In genomic region chr19:54674021-54674617, GRCh38 we compare ENCODE assay signal across 9 cellular contexts. TPM values are rescaled to one million over a fixed set of nuclear protein-coding genes. Genes with fewer than 3 reads are reported as not detected.
DNase-seq lines count a peak whose midpoint lies in the region; ATAC-seq, FAIRE-seq and TF ChIP-seq lines count a peak whose summit lies in the region.
"Had no signal": no experiment of that assay in that cellular context is flagged by ENCODE, and none has a peak within 500 bp of the region (broad histone marks: within the 10 kb centered on the region; RNA-seq: fewer than 3 reads in every experiment).

No MANE protein-coding gene starts in this region.

- CTCF ChIA-PET in activated CD4-positive, alpha-beta T cell treated with anti-CD3 and anti-CD28 coated beads, Interleukin-2, amount 10 ng/mL, durations not matched to agents 7 days and 5 days (lab: Charles Lee), result interaction anchor here (0.6 to 1.5 kb wide), 5 partner anchors 9 to 875 kb away, joined by 3 to 6 read pairs (median 4); no protein-coding TSS in a partner anchor
- CTCF ChIA-PET in T-cell (lab: Charles Lee), result interaction anchor here (0.7 to 1.6 kb wide), 5 partner anchors 9 to 196 kb away, joined by 3 to 6 read pairs (median 3); no protein-coding TSS in a partner anchor

- H3K36me3 Mint-ChIP-seq in activated CD4-positive, alpha-beta T cell treated with anti-CD3 and anti-CD28 coated beads, Interleukin-2, amount 10 ng/mL, durations not matched to agents 7 days and 5 days (ENCODE audit: low read depth), result no peaks in the 10 kb centered on the region
- H3K36me3 Mint-ChIP-seq in astrocyte (ENCODE audit: low read depth, unreplicated experiment) (no peaks in the 10 kb centered on the region), nephron progenitor cell (ENCODE audit: low read depth) (no peaks in the 10 kb centered on the region), T-cell (no peaks in the 10 kb centered on the region)
- H3K36me3 Mint-ChIP-seq: activated naive CD8-positive, alpha-beta T cell treated with anti-CD3 and anti-CD28 coated beads, Interleukin-2, amount 10 ng/mL, durations not matched to agents 7 days and 5 days had no signal

- DNase-seq in activated CD4-positive, alpha-beta T cell treated with anti-CD3 and anti-CD28 coated beads, Interleukin-2, amount 10 ng/mL, durations not matched to agents 7 days and 5 days, result peak; percentile 46
- no peak for DNase-seq in activated CD4-positive, alpha-beta T cell treated with anti-CD3 and anti-CD28 coated beads, Interleukin-2, amount 50 U/mL, for 1 hour
- DNase-seq in NCI-H2029 treated with DMSO at 0.1 percent for 48 hours (lab: John Stamatoyannopoulos, UW), result peak; percentile 53
- DNase-seq in astrocyte (ENCODE audit: low read depth), result no peak
- no peak for DNase-seq in nephron progenitor cell
- no peak for DNase-seq in T-cell
- DNase-seq: activated naive CD8-positive, alpha-beta T cell treated with anti-CD3 and anti-CD28 coated beads, Interleukin-2, amount 10 ng/mL, durations not matched to agents 7 days and 5 days had no signal

- H3K27ac Mint-ChIP-seq in activated CD4-positive, alpha-beta T cell treated with anti-CD3 and anti-CD28 coated beads, Interleukin-2, amount 10 ng/mL, durations not matched to agents 7 days and 5 days, result no peak overlapping the region
- H3K27ac Mint-ChIP-seq in astrocyte (ENCODE audit: unreplicated experiment), result no peak overlapping the region
- H3K27ac Mint-ChIP-seq in nephron progenitor cell, result no peak overlapping the region
- no peak overlapping the region for H3K27ac Mint-ChIP-seq in T-cell
- H3K27ac Mint-ChIP-seq: activated naive CD8-positive, alpha-beta T cell treated with anti-CD3 and anti-CD28 coated beads, Interleukin-2, amount 10 ng/mL, durations not matched to agents 7 days and 5 days had no signal

- H3K9ac ChIP-seq in astrocyte (ENCODE audit: low read length), result no peak overlapping the region

- no peaks in the 10 kb centered on the region for H3K27me3 ChIP-seq in astrocyte (ENCODE audit: insufficient read depth, low read length)

- H3K4me3 Mint-ChIP-seq in activated CD4-positive, alpha-beta T cell treated with anti-CD3 and anti-CD28 coated beads, Interleukin-2, amount 10 ng/mL, durations not matched to agents 7 days and 5 days, result no peak overlapping the region
- H3K4me3 Mint-ChIP-seq in astrocyte (ENCODE audit: unreplicated experiment) (no peak overlapping the region), nephron progenitor cell (no peak overlapping the region), T-cell (no peak overlapping the region)
- H3K4me3 Mint-ChIP-seq: activated naive CD8-positive, alpha-beta T cell treated with anti-CD3 and anti-CD28 coated beads, Interleukin-2, amount 10 ng/mL, durations not matched to agents 7 days and 5 days had no signal

- H3K79me2 ChIP-seq in astrocyte (ENCODE audit: insufficient read depth, low read length), result no peaks in the 10 kb centered on the region

- no peaks in the 10 kb centered on the region for H3K36me3 ChIP-seq in astrocyte (ENCODE audit: insufficient read depth, low read length)

- H3K4me3 ChIP-seq in astrocyte (ENCODE audit: insufficient read depth, low read depth, low read length), result no peak overlapping the region

- POLR2A ChIA-PET in activated CD4-positive, alpha-beta T cell treated with anti-CD3 and anti-CD28 coated beads, Interleukin-2, amount 10 ng/mL, durations not matched to agents 7 days and 5 days (lab: Charles Lee), result no interaction called here
- POLR2A ChIA-PET in T-cell (lab: Charles Lee), result no interaction called here

- TF ChIP-seq CTCF in astrocyte (IDR thresholded peaks at IDR 0.05; ENCODE audit: insufficient read depth, low read depth, low read length) (peak; percentile 45), nephron progenitor cell (IDR thresholded peaks at IDR 0.05) (peak; percentile 25)

- ATAC-seq in T-cell (replicated peaks in 1 of 4), result no peak
- ATAC-seq in activated CD4-positive, CD25-positive, alpha-beta regulatory T cell treated with anti-CD3 and anti-CD28 coated beads, Interleukin-2, amount 50 U/mL, for 24 hours, result no peak
- no peak for ATAC-seq in GM19023 (IDR thresholded peaks at IDR 0.05; ENCODE audit: unreplicated experiment)

- no peaks in the 10 kb centered on the region for H3K4me1 Mint-ChIP-seq in activated CD4-positive, alpha-beta T cell treated with anti-CD3 and anti-CD28 coated beads, Interleukin-2, amount 10 ng/mL, durations not matched to agents 7 days and 5 days
- H3K4me1 Mint-ChIP-seq in astrocyte (ENCODE audit: low read depth, unreplicated experiment) (no peaks in the 10 kb centered on the region), nephron progenitor cell (no peaks in the 10 kb centered on the region), T-cell (no peaks in the 10 kb centered on the region)

- no peaks in the 10 kb centered on the region for H4K20me1 ChIP-seq in astrocyte (ENCODE audit: insufficient read depth, low read length)

- H3K27me3 Mint-ChIP-seq in activated CD4-positive, alpha-beta T cell treated with anti-CD3 and anti-CD28 coated beads, Interleukin-2, amount 10 ng/mL, durations not matched to agents 7 days and 5 days, result peaks cover 6% of the 10 kb centered on the region
- no peaks in the 10 kb centered on the region for H3K27me3 Mint-ChIP-seq in astrocyte (ENCODE audit: low read depth, unreplicated experiment)
- peaks cover 3% of the 10 kb centered on the region for H3K27me3 Mint-ChIP-seq in nephron progenitor cell (ENCODE audit: low read depth, poor library complexity)
- peaks cover 14 to 17% of the 10 kb centered on the region in 2 donors for H3K27me3 Mint-ChIP-seq in T-cell

- FAIRE-seq in astrocyte (lab: Jason Lieb, UNC), result no peak

- no peaks in the 10 kb centered on the region for H3K9me3 Mint-ChIP-seq in activated CD4-positive, alpha-beta T cell treated with anti-CD3 and anti-CD28 coated beads, Interleukin-2, amount 10 ng/mL, durations not matched to agents 7 days and 5 days
- peaks cover 5% of the 10 kb centered on the region for H3K9me3 Mint-ChIP-seq in astrocyte (ENCODE audit: unreplicated experiment)
- peaks cover 74% of the 10 kb centered on the region for H3K9me3 Mint-ChIP-seq in nephron progenitor cell
- peaks cover 0 to 6% (median 0%) of the 10 kb centered on the region in 3 donors for H3K9me3 Mint-ChIP-seq in T-cell
- H3K9me3 Mint-ChIP-seq: activated naive CD8-positive, alpha-beta T cell treated with anti-CD3 and anti-CD28 coated beads, Interleukin-2, amount 10 ng/mL, durations not matched to agents 7 days and 5 days had no signal

- no peaks in the 10 kb centered on the region for H3K4me1 ChIP-seq in astrocyte (ENCODE audit: insufficient read depth, low read length)

- H2AFZ ChIP-seq in astrocyte (ENCODE audit: low read depth, low read length), result no peak overlapping the region

- H3K9me3 ChIP-seq in astrocyte (ENCODE audit: insufficient read depth, low read depth, low read length), result no peaks in the 10 kb centered on the region

- H3K4me2 ChIP-seq in astrocyte (ENCODE audit: low read length), result no peak overlapping the region

- H3K27ac ChIP-seq in astrocyte (ENCODE audit: low read depth, low read length), result no peak overlapping the region

RNA-seq across cellular contexts. Expression of gene LILRB4, which starts 11.3 kb away (rescaled TPM):
- total RNA-seq in activated CD4-positive, alpha-beta T cell treated with anti-CD3 and anti-CD28 coated beads, Interleukin-2, amount 10 ng/mL, durations not matched to agents 7 days and 5 days, result not detected
- total RNA-seq in astrocyte (not detected in 2 replicates), T-cell (under 1 TPM in 2 of 5 donors, not detected in 3; 0.20 to 0.59 TPM)

RNA-seq across cellular contexts. Expression of gene LILRB1, which starts 43.8 kb away (rescaled TPM):
- total RNA-seq in activated CD4-positive, alpha-beta T cell treated with anti-CD3 and anti-CD28 coated beads, Interleukin-2, amount 10 ng/mL, durations not matched to agents 7 days and 5 days, result not detected
- total RNA-seq in astrocyte, result not detected in 2 replicates
- 10 to 100 TPM in 1 of 5 donors, 1 to 10 TPM in 4; 2.0 to 26.9 (median 3.6) TPM for total RNA-seq in T-cell

RNA-seq across cellular contexts. Expression of gene KIR3DL3, which starts 50.1 kb away (rescaled TPM):
- total RNA-seq in activated CD4-positive, alpha-beta T cell treated with anti-CD3 and anti-CD28 coated beads, Interleukin-2, amount 10 ng/mL, durations not matched to agents 7 days and 5 days, result not detected
- total RNA-seq in astrocyte, result not detected in 2 replicates
- total RNA-seq in T-cell, result not detected
- total RNA-seq: activated naive CD8-positive, alpha-beta T cell treated with anti-CD3 and anti-CD28 coated beads, Interleukin-2, amount 10 ng/mL, durations not matched to agents 7 days and 5 days had no signal

Comparison
In these comparisons a context has a peak if more than half of its experiments do, and no peak if none do; other contexts are left out.
1. DNase-seq: peak in activated CD4-positive, alpha-beta T cell treated with anti-CD3 and anti-CD28 coated beads, Interleukin-2, amount 10 ng/mL, durations not matched to agents 7 days and 5 days (single experiment) and NCI-H2029 treated with DMSO at 0.1 percent for 48 hours (single experiment); none in activated CD4-positive, alpha-beta T cell treated with anti-CD3 and anti-CD28 coated beads, Interleukin-2, amount 50 U/mL, for 1 hour (single experiment), astrocyte (single experiment), nephron progenitor cell (single experiment) and T-cell (0 of 34).